ENCODE assay signal across 19 cellular contexts in genomic region chr10:126959431-126959830, GRCh38.
"Had no signal": no experiment of that assay in that cellular context is flagged by ENCODE, and none has a peak within 500 bp of the region (broad histone marks: within the 10 kb centered on the region; RNA-seq: fewer than 3 reads in every experiment).

No MANE protein-coding gene starts in this region.

- DNase-seq: cerebellar nuclear complex; colonic mucosa; cortex of kidney; effector CD8-positive, alpha-beta T cell; effector memory CD8-positive, alpha-beta T cell; foreskin keratinocyte; heart left ventricle; hypothalamus; immature natural killer cell; left cardiac atrium; left lung; left ventricle myocardium superior; lower lobe of right lung; mucosa of descending colon had no signal

- ATAC-seq: effector memory CD8-positive, alpha-beta T cell; foreskin keratinocyte; gastroesophageal sphincter; heart left ventricle; left cardiac atrium; left lung; left ventricle myocardium superior; lower lobe of right lung; mucosa of descending colon had no signal

- H3K4me3 Mint-ChIP-seq: dendritic cell treated with granulocyte-macrophage colony-stimulating factor and Interleukin-4, amounts not matched to agents 40 ng/mL and 50 ng/mL, for 4 days; effector memory CD8-positive, alpha-beta T cell; immature natural killer cell; mesothelial cell of epicardium had no signal

- H3K36me3 Mint-ChIP-seq: immature natural killer cell had no signal

- H3K4me3 ChIP-seq: colonic mucosa, esophagus muscularis mucosa, gastroesophageal sphincter, heart left ventricle, hepatocyte, left lung, lower lobe of right lung, mucosa of descending colon had no signal

- H3K4me2 ChIP-seq: hepatocyte had no signal

- H3K27ac ChIP-seq: colonic mucosa, esophagus muscularis mucosa, foreskin keratinocyte, gastroesophageal sphincter, heart left ventricle, hepatocyte, left lung, lower lobe of right lung had no signal

- H3K4me1 ChIP-seq: colonic mucosa, foreskin keratinocyte, left lung, lower lobe of right lung had no signal

- H3K27me3 Mint-ChIP-seq: dendritic cell treated with granulocyte-macrophage colony-stimulating factor and Interleukin-4, amounts not matched to agents 40 ng/mL and 50 ng/mL, for 4 days; effector memory CD8-positive, alpha-beta T cell had no signal

- H2AFZ ChIP-seq: hepatocyte had no signal

- H3K9me3 Mint-ChIP-seq: dendritic cell treated with granulocyte-macrophage colony-stimulating factor and Interleukin-4, amounts not matched to agents 40 ng/mL and 50 ng/mL, for 4 days; mesothelial cell of epicardium had no signal

- H3K9me3 ChIP-seq: colonic mucosa, esophagus muscularis mucosa, gastroesophageal sphincter, heart left ventricle, left lung, lower lobe of right lung, mucosa of descending colon had no signal

- H3K36me3 ChIP-seq: colonic mucosa, esophagus muscularis mucosa, gastroesophageal sphincter, heart left ventricle, left lung, lower lobe of right lung had no signal

- H3K4me1 Mint-ChIP-seq: mesothelial cell of epicardium had no signal

- H3K27ac Mint-ChIP-seq: dendritic cell treated with granulocyte-macrophage colony-stimulating factor and Interleukin-4, amounts not matched to agents 40 ng/mL and 50 ng/mL, for 4 days; effector memory CD8-positive, alpha-beta T cell; immature natural killer cell; mesothelial cell of epicardium had no signal

- H3K27me3 ChIP-seq: colonic mucosa, esophagus muscularis mucosa, foreskin keratinocyte, gastroesophageal sphincter, heart left ventricle, hepatocyte, left lung had no signal
